20 cellular contexts compared by ENCODE assay signal in the genomic region with DNA sequence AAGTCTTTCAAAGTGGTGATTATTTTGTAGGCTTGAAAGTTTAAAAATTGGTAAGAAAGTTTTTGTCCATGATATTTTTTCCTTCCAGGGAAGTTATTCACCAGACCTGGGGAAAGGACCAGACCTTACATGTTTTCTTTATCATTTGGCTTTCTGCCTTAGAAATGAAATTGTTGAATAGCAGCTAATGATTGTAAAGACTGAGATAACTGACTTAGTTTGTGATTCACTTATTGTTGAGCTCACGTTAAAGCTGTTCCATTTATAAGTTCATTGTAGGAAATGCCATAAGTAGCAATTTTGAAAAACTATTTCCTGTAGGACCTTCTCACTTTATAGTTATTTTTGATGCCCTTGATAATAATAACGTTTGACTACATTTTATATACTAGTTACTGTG. TPM values are rescaled to one million over a fixed set of nuclear protein-coding genes. Genes with fewer than 3 reads are reported as not detected.
DNase-seq lines count a peak whose midpoint lies in the region; ATAC-seq, FAIRE-seq and TF ChIP-seq lines count a peak whose summit lies in the region.
"Had no signal": no experiment of that assay in that cellular context is flagged by ENCODE, and none has a peak within 500 bp of the region (broad histone marks: within the 10 kb centered on the region; RNA-seq: fewer than 3 reads in every experiment).

No MANE protein-coding gene starts in this region.

- H3K4me1 Mint-ChIP-seq in CD4-positive, alpha-beta T cell (ENCODE audit: low read depth), result peaks cover 20% of the 10 kb centered on the region

- H4K20me1 ChIP-seq in endothelial cell of umbilical vein (replicated peaks; ENCODE audit: control insufficient read depth, extremely low read depth, insufficient read depth, low read length), result no peaks in the 10 kb centered on the region

- peaks cover 6 to 11% of the 10 kb centered on the region in 2 experiments for H3K36me3 ChIP-seq in endothelial cell of umbilical vein (ENCODE audit: control insufficient read depth in 2 of 2, extremely low read depth in 1 of 2, insufficient read depth in 2 of 2, low read length in 2 of 2)

- CTCF ChIA-PET in CD4-positive, alpha-beta T cell (lab: Charles Lee), result interaction anchor here (0.9 kb wide), 1 partner anchor 78 kb away, joined by 4 read pairs; no protein-coding TSS in a partner anchor
- CTCF ChIA-PET in endothelial cell of umbilical vein (lab: Charles Lee), result interaction anchor here (0.9 to 3.7 kb wide), 12 partner anchors 9 to 120 kb away, joined by 3 to 21 read pairs (median 4); a partner anchor contains a TSS

- peak overlapping the region; percentile 59 for H3K4me2 ChIP-seq in endothelial cell of umbilical vein (ENCODE audit: insufficient read depth, low read length)

- H3K9ac ChIP-seq in endothelial cell of umbilical vein (replicated peaks; ENCODE audit: extremely low read depth, insufficient read depth, low read length), result no peak overlapping the region

- H3K4me1 ChIP-seq in endothelial cell of umbilical vein (ENCODE audit: control insufficient read depth, extremely low read depth, insufficient read depth, low read length), result peaks cover 43% of the 10 kb centered on the region

- peaks cover 15% of the 10 kb centered on the region for H3K79me2 ChIP-seq in endothelial cell of umbilical vein (ENCODE audit: control insufficient read depth, insufficient read depth, low read length)

- no peaks in the 10 kb centered on the region for H3K9me3 ChIP-seq in CD4-positive, alpha-beta T cell (ENCODE audit: control insufficient read depth, low read length)
- H3K9me3 ChIP-seq in endothelial cell of umbilical vein (replicated peaks; ENCODE audit: control insufficient read depth, insufficient read depth, low read length), result no peaks in the 10 kb centered on the region

- TF ChIP-seq CTCF in CD4-positive, alpha-beta T cell (IDR thresholded peaks at IDR 0.05), result no peak
- TF ChIP-seq CTCF in endothelial cell of umbilical vein (IDR thresholded peaks at IDR 0.05; ENCODE audit: extremely low read depth in 1 of 2, insufficient read depth in 1 of 2, low read depth in 1 of 2, low read length in 2 of 2) (no peak), GM20000 (IDR thresholded peaks at IDR 0.05; ENCODE audit: extremely low read depth, missing control alignments) (no peak)

- H2AFZ ChIP-seq in endothelial cell of umbilical vein (ENCODE audit: low read depth, low read length), result no peak overlapping the region

- H3K4me3 ChIP-seq in endothelial cell of umbilical vein (replicated peaks in 1 of 3; ENCODE audit: insufficient read depth in 1 of 3, low read depth in 1 of 3, low read length in 3 of 3), result no peak overlapping the region
- H3K4me3 ChIP-seq: K562 had no signal

- intact Hi-C loops in CD4-positive, alpha-beta T cell (cut with DNase I, micrococcal nuclease), result loop anchor here in 1 of 2 experiments (5.0 kb wide), 2 partner anchors 37 to 78 kb away; no protein-coding TSS in a partner anchor
- intact Hi-C loops in endothelial cell of umbilical vein (cut with micrococcal nuclease), result loop anchor here (1.0 to 2.0 kb wide), 4 partner anchors 19 to 119 kb away; no protein-coding TSS in a partner anchor

- peak overlapping the region; percentile 55 for H3K27ac Mint-ChIP-seq in CD4-positive, alpha-beta T cell

- POLR2A ChIA-PET in CD4-positive, alpha-beta T cell (lab: Charles Lee), result interaction anchor here (0.8 to 2.0 kb wide), 3 partner anchors 40 to 79 kb away, joined by 3 to 4 read pairs (median 3); no protein-coding TSS in a partner anchor
- POLR2A ChIA-PET in endothelial cell of umbilical vein (lab: Charles Lee), result no interaction called here

- dilution Hi-C loops in endothelial cell of umbilical vein (cut with MboI; ENCODE audit: extremely low pct_ligation_motif_present, low sequenced_read_pairs), result no loop called here

- no peak overlapping the region for H3K4me3 Mint-ChIP-seq in CD4-positive, alpha-beta T cell

- no peaks in the 10 kb centered on the region for H3K27me3 Mint-ChIP-seq in CD4-positive, alpha-beta T cell

- H3K9me3 Mint-ChIP-seq in CD4-positive, alpha-beta T cell, result no peaks in the 10 kb centered on the region

- H3K27ac ChIP-seq in CD4-positive, alpha-beta T cell (ENCODE audit: low read depth, low read length), result no peak overlapping the region
- no peak overlapping the region for H3K27ac ChIP-seq in endothelial cell of umbilical vein (ENCODE audit: insufficient read depth, low read depth, low read length)
- H3K27ac ChIP-seq: C4-2B had no signal

- no TSS peak for BruUV-seq in endothelial cell of umbilical vein (replicated peaks; lab: Mats Ljungman, UMichigan)

- TF ChIP-seq POLR2A in endothelial cell of umbilical vein (IDR thresholded peaks at IDR 0.05; ENCODE audit: low read depth, low read length), result no peak

- H3K36me3 Mint-ChIP-seq in CD4-positive, alpha-beta T cell (ENCODE audit: low read depth), result peaks cover 82% of the 10 kb centered on the region

- H3K9me1 ChIP-seq in endothelial cell of umbilical vein (replicated peaks; ENCODE audit: control insufficient read depth, extremely low read depth, insufficient read depth, low read length), result no peaks in the 10 kb centered on the region

- ATAC-seq in CD4-positive, alpha-beta T cell (ENCODE audit: poor library complexity), result no peak
- ATAC-seq: K562 had no signal

- H3K27me3 ChIP-seq in CD4-positive, alpha-beta T cell (ENCODE audit: control insufficient read depth, insufficient read depth, low read length), result no peaks in the 10 kb centered on the region
- no peaks in the 10 kb centered on the region for H3K27me3 ChIP-seq in endothelial cell of umbilical vein (ENCODE audit: control insufficient read depth in 2 of 2, insufficient read depth in 2 of 2, low read length in 2 of 2)

- no peak for DNase-seq in CD4-positive, alpha-beta T cell
- DNase-seq in NCI-H226 (peak; percentile 58), endothelial cell of umbilical vein (ENCODE audit: low read depth, low spot score) (peak; percentile 61), pulmonary artery endothelial cell (ENCODE audit: low read depth, low spot score) (peak; percentile 10), GM20000 (ENCODE audit: low spot score) (no peak), SIG-M5 treated with dmso at 0.1 percent for 504 hours (lab: John Stamatoyannopoulos, UW; ENCODE audit: unreplicated experiment) (no peak)
- no peak for DNase-seq in effector CD8-positive, alpha-beta T cell (lab: John Stamatoyannopoulos, UW)
- DNase-seq: AML-193, COR-L47, DMS 273 treated with DMSO at 0.1 percent for 48 hours, NCI-H1105 treated with DMSO at 0.1 percent for 48 hours, NCI-H1694, NCI-H2081 treated with DMSO at 0.1 percent for 48 hours, NCI-H510A treated with DMSO at 0.1 percent for 48 hours, NCI-H82, SHP77 had no signal

- FAIRE-seq in endothelial cell of umbilical vein (lab: Jason Lieb, UNC), result peak; percentile 88
- FAIRE-seq: G401.6, H54, K562 had no signal

TF ChIP-seq in endothelial cell of umbilical vein, 7 proteins besides CTCF, POLR2A, EP300 and RAD21:
- no peak for TF ChIP-seq JUN (IDR thresholded peaks at IDR 0.05; ENCODE audit: borderline replicate concordance, insufficient read depth, insufficient read length, low read depth)
- TF ChIP-seq GATA2 (IDR thresholded peaks at IDR 0.05; ENCODE audit: insufficient read depth, insufficient read length, low read depth, low read length), result peak; percentile 47
- TF ChIP-seq MYC (IDR thresholded peaks at IDR 0.05; ENCODE audit: low read depth, low read length), result no peak

RNA-seq across cellular contexts. Expression of a gene that starts 51.9 kb away (rescaled TPM):
- 10 to 100 TPM; 76.8 to 78.7 TPM for total RNA-seq in CD4-positive, alpha-beta T cell
- total RNA-seq in endothelial cell of umbilical vein, result 244 and 258 TPM in 2 replicates
- polyA plus RNA-seq in endothelial cell of umbilical vein, result 82.2 and 84.7 TPM in 2 replicates
- 46.4 and 51.9 TPM in 2 replicates for polyA plus RNA-seq in endothelial cell of umbilical vein (2011; cell fraction: cytosol; rRNA removed)
- 749 and 898 TPM in 2 replicates for polyA plus RNA-seq in endothelial cell of umbilical vein (2011; cell fraction: nucleus; rRNA removed)
- 151 and 223 TPM in 2 replicates for polyA plus RNA-seq in endothelial cell of umbilical vein (2012)
- polyA minus RNA-seq in endothelial cell of umbilical vein, result 369 and 373 TPM in 2 replicates
- polyA minus RNA-seq in endothelial cell of umbilical vein (2011; cell fraction: cytosol; rRNA and poly(A)+ RNA removed), result 99.6 TPM
- 1,208 and 1,408 TPM in 2 replicates for polyA minus RNA-seq in endothelial cell of umbilical vein (2011; cell fraction: nucleus; rRNA and poly(A)+ RNA removed)
- 197 and 214 TPM in 2 replicates for total RNA-seq in pulmonary artery endothelial cell

Comparison
In these comparisons a context has a peak if more than half of its experiments do, and no peak if none do; other contexts are left out.
1. DNase-seq: peak in NCI-H226 (single experiment), endothelial cell of umbilical vein (single experiment) and pulmonary artery endothelial cell (single experiment); none in CD4-positive, alpha-beta T cell (0 of 10), GM20000 (single experiment), effector CD8-positive, alpha-beta T cell (single experiment) and SIG-M5 treated with dmso at 0.1 percent for 504 hours (single experiment).